Comparison of ENCODE assay signal across 12 cellular contexts in genomic region chr3:43531835-43532234, GRCh38.
DNase-seq lines count a peak whose midpoint lies in the region; ATAC-seq and TF ChIP-seq lines count a peak whose summit lies in the region.
"Had no signal": no experiment of that assay in that cellular context is flagged by ENCODE, and none has a peak within 500 bp of the region (broad histone marks: within the 10 kb centered on the region; RNA-seq: fewer than 3 reads in every experiment).

No MANE protein-coding gene starts in this region.

- no peak overlapping the region for H3K27ac ChIP-seq in brain microvascular endothelial cell
- H3K27ac ChIP-seq: right atrium auricular region, tibial artery had no signal

- ATAC-seq in GM18511 (IDR thresholded peaks at IDR 0.05; ENCODE audit: unreplicated experiment), result no peak

- H3K36me3 ChIP-seq in brain microvascular endothelial cell (replicated peaks) (no peaks in the 10 kb centered on the region), BE2C (no peaks in the 10 kb centered on the region)
- H3K36me3 ChIP-seq: right atrium auricular region had no signal

- no peaks in the 10 kb centered on the region for H3K9me3 ChIP-seq in BE2C

- no peak overlapping the region for H3K4me3 ChIP-seq in brain microvascular endothelial cell (ENCODE audit: low read depth, low read length)
- no peak overlapping the region for H3K4me3 ChIP-seq in BE2C (ENCODE audit: low read depth, low read length)
- H3K4me3 ChIP-seq: right atrium auricular region, tibial artery had no signal

- H3K4me1 ChIP-seq in BE2C, result no peaks in the 10 kb centered on the region
- H3K4me1 ChIP-seq: right atrium auricular region, tibial artery had no signal

- in situ Hi-C loops in brain microvascular endothelial cell (cut with HindIII; ENCODE audit: low pct_ligation_motif_present, low sequenced_read_pairs), result no loop called here

- DNase-seq in activated CD4-positive, alpha-beta T cell treated with anti-CD3 and anti-CD28 coated beads for 48 hours, result peak; percentile 20
- no peak for DNase-seq in activated CD4-positive, alpha-beta T cell treated with anti-CD3 and anti-CD28 coated beads, Interleukin-2, amount 50 U/mL, for 1 hour
- DNase-seq in HS-5 (ENCODE audit: low read depth) (peak; percentile 47), brain microvascular endothelial cell (peak; percentile 33), kidney tubule cell (ENCODE audit: low spot score) (peak; percentile 88), BE2C (no peak), SK-N-DZ (ENCODE audit: low spot score) (no peak)
- DNase-seq: activated CD4-positive, alpha-beta T cell treated with anti-CD3 and anti-CD28 coated beads, Interleukin-2, amount 50 U/mL, for 4 hours; amygdala; tibial artery had no signal

- TF ChIP-seq CTCF in brain microvascular endothelial cell (IDR thresholded peaks at IDR 0.05; ENCODE audit: low read depth, low read length, missing control alignments) (no peak), BE2C (IDR thresholded peaks at IDR 0.05; ENCODE audit: low read depth, low read length) (no peak)

- H3K27me3 ChIP-seq in brain microvascular endothelial cell (replicated peaks), result no peaks in the 10 kb centered on the region
- H3K27me3 ChIP-seq in BE2C, result no peaks in the 10 kb centered on the region
- H3K27me3 ChIP-seq: right atrium auricular region, tibial artery had no signal

Comparison
In these comparisons a context has a peak if more than half of its experiments do, and no peak if none do; other contexts are left out.
1. DNase-seq: peak in activated CD4-positive, alpha-beta T cell treated with anti-CD3 and anti-CD28 coated beads for 48 hours (single experiment), HS-5 (single experiment), brain microvascular endothelial cell (single experiment) and kidney tubule cell (single experiment); none in activated CD4-positive, alpha-beta T cell treated with anti-CD3 and anti-CD28 coated beads, Interleukin-2, amount 50 U/mL, for 1 hour (single experiment), BE2C (single experiment) and SK-N-DZ (single experiment).